ENCODE assay signal across 8 cellular contexts in genomic region chr20:57709823-57710799, GRCh38. TPM values are rescaled to one million over a fixed set of nuclear protein-coding genes. Genes with fewer than 3 reads are reported as not detected.
DNase-seq lines count a peak whose midpoint lies in the region; ATAC-seq lines count a peak whose summit lies in the region.

TSS of gene PMEPA1 (minus strand) at chr20:57710015. CDS start at chr20:57709582, 433 bp downstream.

- DNase-seq in NCI-H345 (lab: John Stamatoyannopoulos, UW) (peak; percentile 34), NCI-H345 treated with DMSO at 0.1 percent for 48 hours (lab: John Stamatoyannopoulos, UW; ENCODE audit: unreplicated experiment) (no peak), NCI-H2196 treated with DMSO at 0.1 percent for 48 hours (lab: John Stamatoyannopoulos, UW; ENCODE audit: unreplicated experiment) (peak; percentile 85), cortex of kidney (lab: John Stamatoyannopoulos, UW) (peak; percentile 44), left colon (peak; percentile 92)
- peak; percentile 95 for DNase-seq in activated CD4-positive, alpha-beta T cell treated with anti-CD3 and anti-CD28 coated beads, Interleukin-2, amount 50 U/mL, for 1 hour
- DNase-seq in stimulated activated CD4-positive, alpha-beta T cell treated with anti-CD3 and anti-CD28 coated beads, Interleukin-1b, Interleukin-23, amount 100 ng/mL, for 1 hour (ENCODE audit: low read depth in 2 of 2) = peak; percentile 90 to 92

- ATAC-seq in HG03103 (IDR thresholded peaks at IDR 0.05; ENCODE audit: low read depth, unreplicated experiment) (peak; percentile 71), left colon (peak; percentile 85)

- intact Hi-C loops in left colon (cut with DNase I, micrococcal nuclease) = no loop called here

RNA-seq across cellular contexts. Expression of gene PMEPA1, which starts in this region (rescaled TPM):
- total RNA-seq in left colon = 10 to 100 TPM; 15.0 to 41.6 TPM
